ENCODE assay signal across 10 cellular contexts in the genomic region with DNA sequence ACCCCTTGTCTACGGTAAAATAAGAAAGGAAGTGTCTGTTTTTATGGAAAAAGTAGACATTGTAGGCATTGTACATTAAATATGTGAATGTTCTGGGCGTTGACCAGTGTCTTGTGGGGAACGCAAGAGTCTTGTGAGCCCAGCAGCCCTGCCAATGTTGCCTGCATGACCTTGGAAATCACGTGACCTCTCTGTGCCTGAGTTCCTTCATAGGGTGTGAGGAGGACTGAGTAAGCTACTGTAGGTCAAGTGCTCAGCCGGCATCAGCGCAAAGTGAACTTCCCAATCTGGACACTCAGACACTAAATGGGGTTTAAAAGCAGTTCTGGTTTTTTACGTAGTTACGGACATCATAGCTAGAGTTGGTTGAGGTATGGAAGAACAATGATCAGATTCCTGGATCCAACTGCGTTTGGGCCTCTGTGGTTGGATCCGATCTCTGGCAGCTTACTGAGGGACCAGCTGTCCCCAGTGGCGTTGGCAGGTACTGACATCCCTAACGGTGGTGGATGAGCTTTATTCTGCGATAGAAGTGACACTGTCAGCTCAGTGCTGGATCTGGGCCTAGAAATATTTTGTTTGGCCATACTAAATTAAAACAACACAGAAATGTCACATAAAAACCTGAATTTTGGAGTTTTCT.
A peak's percentile ranks its signal among the peaks of the same experiment; 100 is the strongest.
DNase-seq lines count a peak whose midpoint lies in the region; ATAC-seq, FAIRE-seq and TF ChIP-seq lines count a peak whose summit lies in the region.
"Had no signal": no experiment of that assay in that cellular context is flagged by ENCODE, and none has a peak within 500 bp of the region (broad histone marks: within the 10 kb centered on the region; RNA-seq: fewer than 3 reads in every experiment).

No MANE protein-coding gene starts in this region.

- no peaks in the 10 kb centered on the region for H3K9me3 ChIP-seq in kidney (ENCODE audit: control insufficient read depth in 1 of 2, low read length in 2 of 2)

- H3K4me3 ChIP-seq in astrocyte of the spinal cord (ENCODE audit: low read depth, low read length) (no peak overlapping the region), kidney (ENCODE audit: low read length in 2 of 2) (no peak overlapping the region)

- H3K27me3 Mint-ChIP-seq in type B pancreatic cell: no peaks in the 10 kb centered on the region

- TF ChIP-seq CTCF in astrocyte of the spinal cord (IDR thresholded peaks at IDR 0.05; ENCODE audit: low read depth, low read length): peak; percentile 27
- peak; percentile 6 for TF ChIP-seq CTCF in kidney (IDR thresholded peaks at IDR 0.05; ENCODE audit: borderline replicate concordance, extremely low read depth, insufficient read depth)
- TF ChIP-seq CTCF in type B pancreatic cell (conservative IDR thresholded peaks at IDR 0.05): peak; percentile 73

- peaks cover 5% of the 10 kb centered on the region for H3K36me3 Mint-ChIP-seq in type B pancreatic cell
- H3K36me3 Mint-ChIP-seq: naive thymus-derived CD8-positive, alpha-beta T cell; stimulated activated effector memory CD8-positive, alpha-beta T cell treated with anti-CD3 and anti-CD28 coated beads, Interleukin-12 subunit alpha, Interleukin-12 subunit beta, amount 100 ng/mL, for 72 hours had no signal

- H3K27ac ChIP-seq in kidney (ENCODE audit: low read depth in 2 of 2, low read length in 2 of 2): no peak overlapping the region

- H3K9me3 Mint-ChIP-seq in type B pancreatic cell: peaks cover 6% of the 10 kb centered on the region
- H3K9me3 Mint-ChIP-seq: stimulated activated effector memory CD8-positive, alpha-beta T cell treated with anti-CD3 and anti-CD28 coated beads, Interleukin-12 subunit alpha, Interleukin-12 subunit beta, amount 100 ng/mL, for 72 hours had no signal

- intact Hi-C loops in kidney (cut with DNase I): no loop called here

- in situ Hi-C loops in astrocyte of the spinal cord (cut with HindIII; ENCODE audit: low sequenced_read_pairs): no loop called here
- in situ Hi-C loops in ACHN (cut with HindIII; ENCODE audit: low pct_ligation_motif_present, low pct_unique_long_range_greater_than_20kb, low sequenced_read_pairs): no loop called here

- no peak overlapping the region for H3K27ac Mint-ChIP-seq in type B pancreatic cell
- H3K27ac Mint-ChIP-seq: naive thymus-derived CD8-positive, alpha-beta T cell; stimulated activated effector memory CD8-positive, alpha-beta T cell treated with anti-CD3 and anti-CD28 coated beads, Interleukin-12 subunit alpha, Interleukin-12 subunit beta, amount 100 ng/mL, for 72 hours had no signal

- DNase-seq in NCI-H82 (lab: John Stamatoyannopoulos, UW) (peak; percentile 65), NCI-H82 treated with DMSO at 0.1 percent for 48 hours (lab: John Stamatoyannopoulos, UW; ENCODE audit: unreplicated experiment) (no peak), astrocyte of the spinal cord (ENCODE audit: low read depth, low spot score) (no peak), kidney (no peak), type B pancreatic cell (ENCODE audit: extremely low spot score, unreplicated experiment) (no peak), ACHN (no peak)
- DNase-seq: naive thymus-derived CD8-positive, alpha-beta T cell had no signal

- H3K4me1 ChIP-seq in kidney (ENCODE audit: control insufficient read depth in 1 of 2, insufficient read depth in 1 of 2, low read depth in 1 of 2, low read length in 2 of 2): peaks cover 8 to 14% of the 10 kb centered on the region in 2 donors

- H3K4me3 Mint-ChIP-seq in type B pancreatic cell: no peak overlapping the region
- H3K4me3 Mint-ChIP-seq: naive thymus-derived CD8-positive, alpha-beta T cell; stimulated activated effector memory CD8-positive, alpha-beta T cell treated with anti-CD3 and anti-CD28 coated beads, Interleukin-12 subunit alpha, Interleukin-12 subunit beta, amount 100 ng/mL, for 72 hours had no signal

- no peak for FAIRE-seq in kidney (lab: Jason Lieb, UNC)

- H3K36me3 ChIP-seq in kidney (ENCODE audit: control insufficient read depth in 1 of 2, insufficient read depth in 2 of 2, low read length in 2 of 2): no peaks in the 10 kb centered on the region

- no peak overlapping the region for H3K9ac ChIP-seq in kidney (ENCODE audit: low read length in 2 of 2)

- peaks cover 14% of the 10 kb centered on the region for H3K4me1 Mint-ChIP-seq in type B pancreatic cell (ENCODE audit: unreplicated experiment)
- H3K4me1 Mint-ChIP-seq: naive thymus-derived CD8-positive, alpha-beta T cell; stimulated activated effector memory CD8-positive, alpha-beta T cell treated with anti-CD3 and anti-CD28 coated beads, Interleukin-12 subunit alpha, Interleukin-12 subunit beta, amount 100 ng/mL, for 72 hours had no signal

- ATAC-seq in GM19467 (IDR thresholded peaks at IDR 0.05; ENCODE audit: unreplicated experiment) (no peak), HG03025 (IDR thresholded peaks at IDR 0.05; ENCODE audit: low FRiP score, unreplicated experiment) (no peak)
- ATAC-seq: naive thymus-derived CD8-positive, alpha-beta T cell; stimulated activated effector memory CD8-positive, alpha-beta T cell treated with anti-CD3 and anti-CD28 coated beads, Interleukin-12 subunit alpha, Interleukin-12 subunit beta, amount 100 ng/mL, for 72 hours had no signal

Comparison
In these comparisons a context has a peak if more than half of its experiments do, and no peak if none do; other contexts are left out.
1. CTCF ChIP-seq: peak in every context shown above with its lines; median percentile 73 in type B pancreatic cell; 27 in astrocyte of the spinal cord; 6 in kidney.